Comparison of ENCODE assay signal across 19 cellular contexts in genomic region chr20:10595230-10595629, GRCh38.
"Had no signal": no experiment of that assay in that cellular context is flagged by ENCODE, and none has a peak within 500 bp of the region (broad histone marks: within the 10 kb centered on the region; RNA-seq: fewer than 3 reads in every experiment).

No MANE protein-coding gene starts in this region.

- H3K4me3 ChIP-seq: left ventricle myocardium inferior, psoas muscle had no signal

- H3K9me3 Mint-ChIP-seq: effector memory CD8-positive, alpha-beta T cell; stimulated activated memory B cell treated with anti-CD40 and anti-IgM and Interleukin-4, amounts not matched to agents 10 μg/mL and 1 μg/mL and 100 μg/mL, for 72 hours had no signal

- H3K4me1 ChIP-seq: psoas muscle had no signal

- H3K4me3 Mint-ChIP-seq: effector memory CD8-positive, alpha-beta T cell; stimulated activated memory B cell treated with anti-CD40 and anti-IgM and Interleukin-4, amounts not matched to agents 10 μg/mL and 1 μg/mL and 100 μg/mL, for 72 hours had no signal

- H3K27ac Mint-ChIP-seq: activated naive CD4-positive, alpha-beta T cell treated with anti-CD3 and anti-CD28 coated beads, Interleukin-2, amount 50 U/mL, for 72 hours; stimulated activated memory B cell treated with anti-CD40 and anti-IgM and Interleukin-4, amounts not matched to agents 10 μg/mL and 1 μg/mL and 100 μg/mL, for 72 hours had no signal

- H3K36me3 ChIP-seq: left ventricle myocardium inferior, WERI-Rb-1 had no signal

- H3K9me3 ChIP-seq: left ventricle myocardium inferior, psoas muscle had no signal

- H3K27me3 Mint-ChIP-seq: effector memory CD8-positive, alpha-beta T cell; stimulated activated memory B cell treated with anti-CD40 and anti-IgM and Interleukin-4, amounts not matched to agents 10 μg/mL and 1 μg/mL and 100 μg/mL, for 72 hours had no signal

- ATAC-seq: activated naive CD4-positive, alpha-beta T cell treated with anti-CD3 and anti-CD28 coated beads, Interleukin-2, amount 50 U/mL, for 72 hours; effector memory CD8-positive, alpha-beta T cell; psoas muscle; right cardiac atrium; stimulated activated memory B cell treated with anti-CD40 and anti-IgM and Interleukin-4, amounts not matched to agents 10 μg/mL and 1 μg/mL and 100 μg/mL, for 72 hours had no signal

- DNase-seq: activated CD4-positive, alpha-beta T cell treated with anti-CD3 and anti-CD28 coated beads for 1 hour; activated CD8-positive, alpha-beta memory T cell treated with anti-CD3 and anti-CD28 coated beads for 24 hours; activated CD8-positive, alpha-beta memory T cell treated with anti-CD3 and anti-CD28 coated beads, Interleukin-2, amount 50 U/mL, for 48 hours; activated gamma-delta T cell; activated T-cell treated with anti-CD3 and anti-CD28 coated beads, Interleukin-2, amount 50 U/mL, for 48 hours; effector memory CD8-positive, alpha-beta T cell; foreskin melanocyte; glutamatergic neuron; hippocampal formation; left ventricle myocardium inferior; mammary epithelial cell; midbrain; psoas muscle; right cardiac atrium; stimulated activated CD4-positive, alpha-beta T cell treated with anti-CD3 and anti-CD28 coated beads, Interleukin-4, amount 100 ng/mL, for 4 hours; T-helper 2 cell; WERI-Rb-1 had no signal

- H3K4me1 Mint-ChIP-seq: stimulated activated memory B cell treated with anti-CD40 and anti-IgM and Interleukin-4, amounts not matched to agents 10 μg/mL and 1 μg/mL and 100 μg/mL, for 72 hours had no signal

- H3K27ac ChIP-seq: left ventricle myocardium inferior, psoas muscle, WERI-Rb-1 had no signal
